Comparison of ENCODE assay signal across 17 cellular contexts in the genomic region with DNA sequence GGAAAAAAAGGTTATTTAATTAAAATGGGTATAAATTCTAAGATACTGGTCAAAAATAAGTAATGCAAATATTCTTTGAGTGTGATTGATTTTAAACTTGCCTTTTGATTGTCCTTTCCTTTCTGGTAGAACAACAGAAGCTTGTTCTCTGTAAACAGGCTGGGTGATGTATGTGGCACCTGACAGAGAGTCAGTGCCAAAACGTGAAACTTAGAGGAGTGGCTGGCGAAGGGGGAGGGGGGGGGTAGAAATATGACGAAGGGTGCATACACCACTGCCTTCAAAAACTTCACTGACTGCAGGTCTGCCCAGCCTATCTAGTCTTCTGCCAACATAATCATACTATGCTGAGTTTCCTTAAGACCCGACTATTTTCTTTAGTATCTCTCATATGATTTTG.
"Had no signal": no experiment of that assay in that cellular context is flagged by ENCODE, and none has a peak within 500 bp of the region (broad histone marks: within the 10 kb centered on the region; RNA-seq: fewer than 3 reads in every experiment).

No MANE protein-coding gene starts in this region.

- H3K4me3 ChIP-seq: gastrocnemius medialis, mucosa of descending colon, right atrium auricular region, sigmoid colon, skin epidermis, stomach, thoracic aorta, transverse colon had no signal

- H3K4me1 Mint-ChIP-seq: naive thymus-derived CD8-positive, alpha-beta T cell had no signal

- H3K36me3 ChIP-seq: gastrocnemius medialis, right atrium auricular region, sigmoid colon, stomach, thoracic aorta, transverse colon had no signal

- H3K9me3 ChIP-seq: gastrocnemius medialis, mucosa of descending colon, right atrium auricular region, stomach, thoracic aorta, transverse colon had no signal

- H3K27ac Mint-ChIP-seq: naive thymus-derived CD8-positive, alpha-beta T cell had no signal

- H3K36me3 Mint-ChIP-seq: naive thymus-derived CD8-positive, alpha-beta T cell had no signal

- H3K27me3 ChIP-seq: dorsolateral prefrontal cortex, gastrocnemius medialis, right atrium auricular region, sigmoid colon, stomach, transverse colon had no signal

- DNase-seq: cortex of kidney; effector CD8-positive, alpha-beta T cell; gastrocnemius medialis; islet precursor cell; mucosa of descending colon; naive thymus-derived CD8-positive, alpha-beta T cell; sigmoid colon; stimulated activated CD4-positive, alpha-beta T cell treated with anti-CD3 and anti-CD28 coated beads, Interleukin-2, amount 100 ng/mL, for 24 hours; stimulated activated CD4-positive, alpha-beta T cell treated with anti-CD3 and anti-CD28 coated beads, Interleukin-4, amount 100 ng/mL, for 4 hours; stimulated activated naive CD4-positive, alpha-beta T cell; stomach; transverse colon had no signal

- H3K27ac ChIP-seq: gastrocnemius medialis, right atrium auricular region, sigmoid colon, skin epidermis, stomach, thoracic aorta, transverse colon had no signal

- H3K4me3 Mint-ChIP-seq: naive thymus-derived CD8-positive, alpha-beta T cell; neural crest cell had no signal

- H3K27me3 Mint-ChIP-seq: naive thymus-derived CD8-positive, alpha-beta T cell had no signal

- H3K4me1 ChIP-seq: gastrocnemius medialis, right atrium auricular region had no signal
